In genomic region chr10:70292016-70292415, GRCh38 we compare ENCODE assay signal across 30 cellular contexts. TPM values are rescaled to one million over a fixed set of nuclear protein-coding genes. Genes with fewer than 3 reads are reported as not detected.
DNase-seq lines count a peak whose midpoint lies in the region; ATAC-seq and TF ChIP-seq lines count a peak whose summit lies in the region.
"Had no signal": no experiment of that assay in that cellular context is flagged by ENCODE, and none has a peak within 500 bp of the region (broad histone marks: within the 10 kb centered on the region; RNA-seq: fewer than 3 reads in every experiment).

No MANE protein-coding gene starts in this region.

- POLR2A ChIA-PET in OCI-LY7 (lab: Charles Lee), result interaction anchor here (0.6 to 2.0 kb wide), 6 partner anchors 12 to 1802 kb away, joined by 3 to 9 read pairs (median 4); no protein-coding TSS in a partner anchor

- no peaks in the 10 kb centered on the region for H3K79me2 ChIP-seq in OCI-LY7 (ENCODE audit: insufficient read depth, low read depth, low read length)

- CTCF ChIA-PET in OCI-LY7 (lab: Charles Lee; ENCODE audit: unreplicated experiment), result interaction anchor here (0.8 to 1.4 kb wide), 2 partner anchors 16 to 38 kb away, joined by 3 to 4 read pairs; no protein-coding TSS in a partner anchor

- H4K20me1 ChIP-seq in OCI-LY7 (ENCODE audit: insufficient read depth, low read length), result no peaks in the 10 kb centered on the region

- no peaks in the 10 kb centered on the region for H3K36me3 ChIP-seq in OCI-LY7 (ENCODE audit: insufficient read depth, low read length)

- H3K9me3 ChIP-seq in OCI-LY7 (ENCODE audit: low read length), result no peaks in the 10 kb centered on the region
- H3K9me3 ChIP-seq: Caco-2 had no signal

- no peak overlapping the region for H3K4me3 ChIP-seq in OCI-LY7 (ENCODE audit: low read depth, low read length, poor library complexity, severe bottlenecking)
- H3K4me3 ChIP-seq: PC-9 had no signal

- H2AFZ ChIP-seq in OCI-LY7 (ENCODE audit: low read length), result no peak overlapping the region; the same call in 1 of the 2 replicates
- H2AFZ ChIP-seq: PC-9 had no signal

- ATAC-seq in HG03457 (IDR thresholded peaks at IDR 0.05; ENCODE audit: unreplicated experiment) (no peak), sciatic nerve (no peak)
- ATAC-seq: CD8-positive, alpha-beta T cell; HCT116 had no signal

- H3K4me2 ChIP-seq in OCI-LY7 (ENCODE audit: low read length), result peak overlapping the region; percentile 62
- H3K4me2 ChIP-seq: KMS-11, PC-9 had no signal

- H3K9me2 ChIP-seq in OCI-LY7 (ENCODE audit: insufficient read depth, low read length), result no peaks in the 10 kb centered on the region

- DNase-seq in OCI-LY7 (ENCODE audit: low spot score) (no peak), astrocyte of the hippocampus (ENCODE audit: low read depth, low spot score) (peak; percentile 47), mesenteric fat pad (ENCODE audit: low spot score) (peak; percentile 80), epidermal melanocyte (ENCODE audit: insufficient read length, low spot score) (no peak), sciatic nerve (ENCODE audit: low spot score) (no peak)
- DNase-seq in activated effector memory CD4-positive, alpha-beta T cell treated with anti-CD3 and anti-CD28 coated beads, Interleukin-2, amount 50 U/mL, for 16 hours, result no peak
- DNase-seq: Caco-2; CD8-positive, alpha-beta T cell; DMS79; EL; GF-D8; NCI-H1048; NCI-H1417; NCI-H1694; NCI-H2029 treated with DMSO at 0.1 percent for 48 hours; NCI-H446 treated with DMSO at 0.1 percent for 48 hours; NCI-H526; NCI-H82; NK-92 treated with Interleukin-12 subunit alpha and Interleukin-12 subunit beta, amount 100 ng/mL, for 24 hours; PC-9; SHP77 had no signal

- TF ChIP-seq CTCF in OCI-LY7 (conservative IDR thresholded peaks at IDR 0.05; ENCODE audit: low read length), result no peak

- intact Hi-C loops in OCI-LY7 (cut with micrococcal nuclease; ENCODE audit: unreplicated experiment) (loop anchor here (2.0 kb wide), 1 partner anchor 33 kb away; no protein-coding TSS in a partner anchor), sciatic nerve (cut with DNase I) (no loop called here)

- no TSS peak for BruUV-seq in OCI-LY7 (replicated peaks; lab: Mats Ljungman, UMichigan)

- H3K4me1 ChIP-seq in OCI-LY7 (ENCODE audit: insufficient read depth, low read length, poor library complexity, severe bottlenecking), result peaks cover 53% of the 10 kb centered on the region

- peak overlapping the region; percentile 86 for H3K27ac ChIP-seq in OCI-LY7 (ENCODE audit: low read depth, low read length, poor library complexity, severe bottlenecking)
- H3K27ac ChIP-seq: C4-2B, HL-60, KMS-11, PC-9, RWPE1 had no signal

RNA-seq across cellular contexts. Expression of gene NPFFR1, which starts 8.2 kb away (rescaled TPM):
- total RNA-seq in OCI-LY7 (2014; rRNA removed; shearing (Covaris generic)), result not detected in 2 replicates
- total RNA-seq in OCI-LY7 (2022), result not detected in 2 replicates
- total RNA-seq in mesenteric fat pad, result not detected
- total RNA-seq in sciatic nerve, result 4.8 TPM
- total RNA-seq: B cell; Caco-2; CD8-positive, alpha-beta T cell; H4; SK-MEL-5 had no signal

RNA-seq across cellular contexts. Expression of gene PPA1, which starts 58.8 kb away (rescaled TPM):
- total RNA-seq in OCI-LY7 (2014; rRNA removed; shearing (Covaris generic)), result 215 and 221 TPM in 2 replicates
- 223 and 231 TPM in 2 replicates for total RNA-seq in OCI-LY7 (2022)
- 338 TPM for total RNA-seq in mesenteric fat pad
- 114 TPM for total RNA-seq in sciatic nerve

Comparison
In these comparisons a context has a peak if more than half of its experiments do, and no peak if none do; other contexts are left out.
1. DNase-seq: peak in astrocyte of the hippocampus (single experiment) and mesenteric fat pad (single experiment); none in OCI-LY7 (single experiment), epidermal melanocyte (single experiment), activated effector memory CD4-positive, alpha-beta T cell treated with anti-CD3 and anti-CD28 coated beads, Interleukin-2, amount 50 U/mL, for 16 hours (single experiment) and sciatic nerve (single experiment).